In the genomic region with DNA sequence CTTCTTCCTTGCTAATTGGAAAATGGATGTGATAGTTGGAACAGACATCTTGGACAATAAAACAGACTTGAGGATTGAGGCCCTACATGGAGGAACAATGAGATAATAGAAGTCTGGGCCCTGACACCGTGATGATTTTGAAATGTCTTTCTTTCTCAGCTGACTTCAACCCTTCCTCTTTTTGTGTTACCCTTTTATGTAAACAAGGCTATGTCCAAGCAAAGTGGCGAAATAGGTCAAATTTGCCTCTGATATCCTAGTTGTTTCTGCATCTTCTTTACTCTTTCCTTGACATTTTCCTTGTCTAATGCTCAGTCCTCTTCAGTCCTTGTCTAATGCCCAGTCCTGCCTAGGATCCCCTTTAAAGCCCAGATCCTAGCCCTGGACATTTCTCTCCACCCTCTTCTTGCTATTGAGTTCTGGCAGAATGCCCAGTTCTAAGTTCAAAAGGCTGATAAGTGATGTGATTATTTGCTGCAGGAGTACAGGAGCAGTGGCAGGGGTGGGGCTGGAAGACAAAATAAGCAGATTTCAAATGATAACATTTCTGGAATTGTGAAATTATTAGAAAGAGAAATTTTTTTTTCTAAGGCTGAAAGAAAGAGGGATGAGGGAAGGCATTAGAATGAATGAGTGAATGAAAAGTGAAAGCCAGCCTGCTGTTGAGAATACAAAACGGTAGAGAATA, we compare ENCODE assay signal across 11 cellular contexts. TPM values are rescaled to one million over a fixed set of nuclear protein-coding genes. Genes with fewer than 3 reads are reported as not detected.
DNase-seq lines count a peak whose midpoint lies in the region; ATAC-seq and TF ChIP-seq lines count a peak whose summit lies in the region.
"Had no signal": no experiment of that assay in that cellular context is flagged by ENCODE, and none has a peak within 500 bp of the region (broad histone marks: within the 10 kb centered on the region; RNA-seq: fewer than 3 reads in every experiment).

No MANE protein-coding gene starts in this region.

- DNase-seq in left ventricle myocardium superior (no peak), right cardiac atrium (no peak), NCI-H82 treated with DMSO at 0.1 percent for 48 hours (lab: John Stamatoyannopoulos, UW; ENCODE audit: unreplicated experiment) (peak; percentile 34), erythroblast (lab: John Stamatoyannopoulos, UW) (peak; percentile 50 to 60), upper lobe of right lung (no peak), DMS114 treated with DMSO at 0.1 percent for 48 hours (lab: John Stamatoyannopoulos, UW; ENCODE audit: unreplicated experiment) (no peak)
- DNase-seq in stimulated activated effector memory CD8-positive, alpha-beta T cell treated with anti-CD3 and anti-CD28 coated beads, Interleukin-12 subunit alpha, Interleukin-12 subunit beta, amount 100 ng/mL, for 72 hours (ENCODE audit: low spot score in 2 of 2): no peak
- DNase-seq: activated T-cell treated with anti-CD3 and anti-CD28 coated beads, Interleukin-2, amount 50 U/mL, for 24 hours had no signal

- H3K4me3 Mint-ChIP-seq in stimulated activated effector memory CD8-positive, alpha-beta T cell treated with anti-CD3 and anti-CD28 coated beads, Interleukin-12 subunit alpha, Interleukin-12 subunit beta, amount 100 ng/mL, for 72 hours: no peak overlapping the region
- H3K4me3 Mint-ChIP-seq: activated T-cell treated with anti-CD3 and anti-CD28 coated beads, Interleukin-2, amount 50 U/mL, for 24 hours; stimulated activated memory B cell treated with anti-CD40 and anti-IgM and Interleukin-4, amounts not matched to agents 10 μg/mL and 1 μg/mL and 100 μg/mL, for 72 hours had no signal

- H3K27ac ChIP-seq in right cardiac atrium (ENCODE audit: low read length): no peak overlapping the region
- H3K27ac ChIP-seq in upper lobe of right lung: peak overlapping the region; percentile 63
- H3K27ac ChIP-seq: SK-N-MC had no signal

- TF ChIP-seq POLR2A in erythroblast (IDR thresholded peaks at IDR 0.05; ENCODE audit: low read length): no peak

- TF ChIP-seq CTCF in upper lobe of right lung (IDR thresholded peaks at IDR 0.05): no peak

- intact Hi-C loops in left ventricle myocardium superior (cut with micrococcal nuclease) (no loop called here), right cardiac atrium (cut with DNase I) (no loop called here), upper lobe of right lung (cut with DNase I) (no loop called here)

- WGBS in right cardiac atrium: 62% methylated on average over 3 of the region's 3 CpGs

- H3K27me3 ChIP-seq in right cardiac atrium (ENCODE audit: control insufficient read depth, insufficient read depth): no peaks in the 10 kb centered on the region
- no peaks in the 10 kb centered on the region for H3K27me3 ChIP-seq in upper lobe of right lung

- no peaks in the 10 kb centered on the region for H3K36me3 ChIP-seq in upper lobe of right lung

- no peak overlapping the region for H3K27ac Mint-ChIP-seq in stimulated activated effector memory CD8-positive, alpha-beta T cell treated with anti-CD3 and anti-CD28 coated beads, Interleukin-12 subunit alpha, Interleukin-12 subunit beta, amount 100 ng/mL, for 72 hours
- H3K27ac Mint-ChIP-seq: activated T-cell treated with anti-CD3 and anti-CD28 coated beads, Interleukin-2, amount 50 U/mL, for 24 hours; stimulated activated memory B cell treated with anti-CD40 and anti-IgM and Interleukin-4, amounts not matched to agents 10 μg/mL and 1 μg/mL and 100 μg/mL, for 72 hours had no signal

- no peaks in the 10 kb centered on the region for H3K9me3 Mint-ChIP-seq in stimulated activated effector memory CD8-positive, alpha-beta T cell treated with anti-CD3 and anti-CD28 coated beads, Interleukin-12 subunit alpha, Interleukin-12 subunit beta, amount 100 ng/mL, for 72 hours
- H3K9me3 Mint-ChIP-seq: activated T-cell treated with anti-CD3 and anti-CD28 coated beads, Interleukin-2, amount 50 U/mL, for 24 hours; stimulated activated memory B cell treated with anti-CD40 and anti-IgM and Interleukin-4, amounts not matched to agents 10 μg/mL and 1 μg/mL and 100 μg/mL, for 72 hours had no signal

- ATAC-seq in left ventricle myocardium superior: peak; percentile 58
- ATAC-seq in right cardiac atrium: no peak
- peak; percentile 74 for ATAC-seq in upper lobe of right lung
- ATAC-seq in stimulated activated effector memory CD8-positive, alpha-beta T cell treated with anti-CD3 and anti-CD28 coated beads, Interleukin-12 subunit alpha, Interleukin-12 subunit beta, amount 100 ng/mL, for 72 hours: no peak
- ATAC-seq in GM18858 (IDR thresholded peaks at IDR 0.05; ENCODE audit: unreplicated experiment): no peak
- ATAC-seq: stimulated activated memory B cell treated with anti-CD40 and anti-IgM and Interleukin-4, amounts not matched to agents 10 μg/mL and 1 μg/mL and 100 μg/mL, for 72 hours had no signal

- no peaks in the 10 kb centered on the region for H3K4me1 ChIP-seq in right cardiac atrium (ENCODE audit: control insufficient read depth, insufficient read depth, low read length)
- peaks cover 21% of the 10 kb centered on the region for H3K4me1 ChIP-seq in upper lobe of right lung

- H3K9me3 ChIP-seq in right cardiac atrium (ENCODE audit: control insufficient read depth, low read length) (no peaks in the 10 kb centered on the region), upper lobe of right lung (no peaks in the 10 kb centered on the region)

- no peaks in the 10 kb centered on the region for H3K36me3 Mint-ChIP-seq in stimulated activated effector memory CD8-positive, alpha-beta T cell treated with anti-CD3 and anti-CD28 coated beads, Interleukin-12 subunit alpha, Interleukin-12 subunit beta, amount 100 ng/mL, for 72 hours
- H3K36me3 Mint-ChIP-seq: stimulated activated memory B cell treated with anti-CD40 and anti-IgM and Interleukin-4, amounts not matched to agents 10 μg/mL and 1 μg/mL and 100 μg/mL, for 72 hours had no signal

- H3K4me1 Mint-ChIP-seq in stimulated activated effector memory CD8-positive, alpha-beta T cell treated with anti-CD3 and anti-CD28 coated beads, Interleukin-12 subunit alpha, Interleukin-12 subunit beta, amount 100 ng/mL, for 72 hours: peaks cover 6% of the 10 kb centered on the region

- H3K4me3 ChIP-seq in right cardiac atrium (ENCODE audit: low read length): no peak overlapping the region
- H3K4me3 ChIP-seq in upper lobe of right lung: no peak overlapping the region
- H3K4me3 ChIP-seq: SK-N-MC had no signal

RNA-seq across cellular contexts. Expression of gene VPS8, which starts 6.5 kb away (rescaled TPM):
- total RNA-seq in left ventricle myocardium superior: 60.1 TPM
- 10 to 100 TPM; 25.4 to 39.7 (median 27.9) TPM for total RNA-seq in right cardiac atrium
- 10.9 TPM for polyA plus RNA-seq in right cardiac atrium
- 62.9 TPM for total RNA-seq in upper lobe of right lung

Comparison
In these comparisons a context has a peak if more than half of its experiments do, and no peak if none do; other contexts are left out.
1. ATAC-seq: peak in left ventricle myocardium superior (single experiment) and upper lobe of right lung (single experiment); none in right cardiac atrium (0 of 2), stimulated activated effector memory CD8-positive, alpha-beta T cell treated with anti-CD3 and anti-CD28 coated beads, Interleukin-12 subunit alpha, Interleukin-12 subunit beta, amount 100 ng/mL, for 72 hours (single experiment) and GM18858 (single experiment).
2. DNase-seq: peak in NCI-H82 treated with DMSO at 0.1 percent for 48 hours (single experiment) and erythroblast (2 of 2); none in left ventricle myocardium superior (single experiment), right cardiac atrium (0 of 3), upper lobe of right lung (single experiment), DMS114 treated with DMSO at 0.1 percent for 48 hours (single experiment) and stimulated activated effector memory CD8-positive, alpha-beta T cell treated with anti-CD3 and anti-CD28 coated beads, Interleukin-12 subunit alpha, Interleukin-12 subunit beta, amount 100 ng/mL, for 72 hours (0 of 2).